ENCODE assay signal across 8 cellular contexts in the genomic region with DNA sequence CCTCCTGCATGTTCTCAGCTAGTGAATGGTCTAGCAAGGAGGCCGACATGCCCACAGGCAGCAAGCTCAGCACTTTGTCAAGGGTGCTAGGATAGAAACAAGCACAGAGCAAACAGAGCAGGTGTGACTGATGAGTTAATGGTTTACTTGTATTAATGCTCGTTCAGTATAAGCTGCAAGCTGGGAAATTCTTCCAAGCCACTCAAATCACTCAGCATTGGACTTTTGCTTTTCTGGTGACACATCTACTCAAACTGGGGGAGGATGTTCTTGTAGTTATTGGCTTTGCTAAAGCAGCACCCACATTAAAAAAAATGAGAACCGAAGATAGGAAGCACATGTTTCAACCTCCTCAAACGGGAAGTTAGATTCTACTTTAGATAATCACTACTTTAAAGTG. TPM values are rescaled to one million over a fixed set of nuclear protein-coding genes. Genes with fewer than 3 reads are reported as not detected.
DNase-seq lines count a peak whose midpoint lies in the region; ATAC-seq and TF ChIP-seq lines count a peak whose summit lies in the region.

No MANE protein-coding gene starts in this region.

- POLR2A ChIA-PET in activated CD4-positive, alpha-beta memory T cell treated with anti-CD3 and anti-CD28 coated beads, Interleukin-2, amount 10 ng/mL, durations not matched to agents 7 days and 5 days (lab: Charles Lee), result interaction anchor here (1.0 to 3.0 kb wide), 6 partner anchors 16 to 46 kb away, joined by 3 to 17 read pairs (median 5); a partner anchor contains a TSS

- ATAC-seq in GM19025 (IDR thresholded peaks at IDR 0.05; ENCODE audit: low read depth, unreplicated experiment) (peak; percentile 73), HG03097 (IDR thresholded peaks at IDR 0.05; ENCODE audit: low FRiP score, unreplicated experiment) (peak; percentile 89)

- H3K9me3 ChIP-seq in thyroid gland (no peaks in the 10 kb centered on the region), adrenal gland (replicated peaks in 1 of 3) (no peaks in the 10 kb centered on the region)

- H3K36me3 ChIP-seq in thyroid gland, result no peaks in the 10 kb centered on the region
- no peaks in the 10 kb centered on the region for H3K36me3 ChIP-seq in adrenal gland (replicated peaks in 1 of 2)

- H3K4me1 ChIP-seq in thyroid gland (peaks cover 16 to 36% of the 10 kb centered on the region in 2 donors), adrenal gland (replicated peaks in 1 of 2) (peaks cover 0 to 3% of the 10 kb centered on the region in 2 donors)

- no peak overlapping the region for H3K4me3 Mint-ChIP-seq in CD14-positive monocyte
- H3K4me3 Mint-ChIP-seq in activated CD4-positive, alpha-beta memory T cell treated with anti-CD3 and anti-CD28 coated beads, Interleukin-2, amount 10 ng/mL, durations not matched to agents 7 days and 5 days, result no peak overlapping the region

- H3K36me3 Mint-ChIP-seq in CD14-positive monocyte, result peaks cover 60 to 66% of the 10 kb centered on the region in 2 donors
- H3K36me3 Mint-ChIP-seq in activated CD4-positive, alpha-beta memory T cell treated with anti-CD3 and anti-CD28 coated beads, Interleukin-2, amount 10 ng/mL, durations not matched to agents 7 days and 5 days (ENCODE audit: low read depth), result peaks cover 55% of the 10 kb centered on the region

- peaks cover 0 to 4% (median 1%) of the 10 kb centered on the region in 3 donors for H3K27me3 Mint-ChIP-seq in CD14-positive monocyte (ENCODE audit: low read depth in 3 of 3)
- H3K27me3 Mint-ChIP-seq in activated CD4-positive, alpha-beta memory T cell treated with anti-CD3 and anti-CD28 coated beads, Interleukin-2, amount 10 ng/mL, durations not matched to agents 7 days and 5 days, result no peaks in the 10 kb centered on the region

- 60 to 65% methylated on average over 4 of the region's 4 CpGs for WGBS in thyroid gland, 2 donors
- 47 to 66% (median 57%) methylated on average over 4 of the region's 4 CpGs for WGBS in adrenal gland, 4 donors

- H3K4me3 ChIP-seq in thyroid gland (replicated peaks in 1 of 3) (no peak overlapping the region), adrenal gland (no peak overlapping the region)

- DNase-seq in CD14-positive monocyte (ENCODE audit: low spot score) (no peak), thyroid gland (no peak), adrenal gland (no peak), NCI-H748 (lab: John Stamatoyannopoulos, UW; ENCODE audit: unreplicated experiment) (no peak)
- DNase-seq in activated CD4-positive, alpha-beta memory T cell treated with anti-CD3 and anti-CD28 coated beads, Interleukin-2, amount 10 ng/mL, durations not matched to agents 7 days and 5 days, result no peak
- peak; percentile 42 for DNase-seq in stimulated activated CD4-positive, alpha-beta T cell treated with anti-CD3 and anti-CD28 coated beads, Interleukin-4, amount 100 ng/mL, for 24 hours

- no peaks in the 10 kb centered on the region for H3K27me3 ChIP-seq in thyroid gland
- H3K27me3 ChIP-seq in adrenal gland, result no peaks in the 10 kb centered on the region

- TF ChIP-seq CTCF in CD14-positive monocyte (IDR thresholded peaks at IDR 0.05) (no peak), thyroid gland (IDR thresholded peaks at IDR 0.05) (no peak), adrenal gland (IDR thresholded peaks at IDR 0.05) (no peak)

- peaks cover 0 to 1% (median 0%) of the 10 kb centered on the region in 7 donors for H3K9me3 Mint-ChIP-seq in CD14-positive monocyte
- no peaks in the 10 kb centered on the region for H3K9me3 Mint-ChIP-seq in activated CD4-positive, alpha-beta memory T cell treated with anti-CD3 and anti-CD28 coated beads, Interleukin-2, amount 10 ng/mL, durations not matched to agents 7 days and 5 days

- intact Hi-C loops in CD14-positive monocyte (cut with micrococcal nuclease), result no loop called here
- intact Hi-C loops in thyroid gland (cut with DNase I), result no loop called here
- intact Hi-C loops in adrenal gland (cut with DNase I), result no loop called here

- TF ChIP-seq POLR2A in thyroid gland (IDR thresholded peaks at IDR 0.05) (no peak), adrenal gland (IDR thresholded peaks at IDR 0.05) (no peak)

- H3K27ac ChIP-seq in thyroid gland, result no peak overlapping the region
- no peak overlapping the region for H3K27ac ChIP-seq in adrenal gland

- CTCF ChIA-PET in activated CD4-positive, alpha-beta memory T cell treated with anti-CD3 and anti-CD28 coated beads, Interleukin-2, amount 10 ng/mL, durations not matched to agents 7 days and 5 days (lab: Charles Lee), result interaction anchor here (0.6 to 1.1 kb wide), 2 partner anchors 66 to 221 kb away, joined by 3 to 7 read pairs; no protein-coding TSS in a partner anchor

- H3K27ac Mint-ChIP-seq in CD14-positive monocyte, result peak overlapping the region in 4 of 7 donors; percentile 43 to 70 (median 50)
- H3K27ac Mint-ChIP-seq in activated CD4-positive, alpha-beta memory T cell treated with anti-CD3 and anti-CD28 coated beads, Interleukin-2, amount 10 ng/mL, durations not matched to agents 7 days and 5 days, result peak overlapping the region; percentile 50

- peaks cover 22% of the 10 kb centered on the region for H3K4me1 Mint-ChIP-seq in CD14-positive monocyte
- peaks cover 43% of the 10 kb centered on the region for H3K4me1 Mint-ChIP-seq in activated CD4-positive, alpha-beta memory T cell treated with anti-CD3 and anti-CD28 coated beads, Interleukin-2, amount 10 ng/mL, durations not matched to agents 7 days and 5 days

RNA-seq across cellular contexts. Expression of a gene that starts 43.1 kb away (rescaled TPM):
- polyA plus RNA-seq in CD14-positive monocyte (10 to 100 TPM; 18.2 to 33.0 TPM), adrenal gland (10 to 100 TPM in 1 of 3 donors, 1 to 10 TPM in 2; 8.0 to 14.7 (median 8.6) TPM)
- total RNA-seq in activated CD4-positive, alpha-beta memory T cell treated with anti-CD3 and anti-CD28 coated beads, Interleukin-2, amount 10 ng/mL, durations not matched to agents 7 days and 5 days, result 10 to 100 TPM; 60.1 to 64.8 TPM
- total RNA-seq in thyroid gland (10 to 100 TPM; 42.1 to 78.3 (median 61.7) TPM), adrenal gland (10 to 100 TPM in 7 of 8 donors, 1 to 10 TPM in 1; 6.6 to 47.9 (median 19.7) TPM)
